In genomic region chr15:88664151-88664778, GRCh38 we compare ENCODE assay signal across 8 cellular contexts. TPM values are rescaled to one million over a fixed set of nuclear protein-coding genes. Genes with fewer than 3 reads are reported as not detected.
DNase-seq lines count a peak whose midpoint lies in the region; ATAC-seq and TF ChIP-seq lines count a peak whose summit lies in the region.

No MANE protein-coding gene starts in this region.

- intact Hi-C loops in Right ventricle myocardium superior (cut with DNase I): no loop called here
- intact Hi-C loops in right cardiac atrium (cut with DNase I): no loop called here

- DNase-seq in cardiac muscle cell (ENCODE audit: low read depth in 1 of 2, low spot score in 1 of 2): peak in 1 of 2 donors; percentile 38
- DNase-seq in Right ventricle myocardium superior: no peak
- peak; percentile 53 for DNase-seq in activated CD4-positive, alpha-beta memory T cell treated with anti-CD3 and anti-CD28 coated beads, Interleukin-2, amount 10 ng/mL, durations not matched to agents 7 days and 5 days
- no peak for DNase-seq in right cardiac atrium
- no peak for DNase-seq in upper lobe of left lung
- DNase-seq in NCI-H2227 treated with DMSO at 0.1 percent for 48 hours (lab: John Stamatoyannopoulos, UW): no peak

- no peaks in the 10 kb centered on the region for H3K4me1 ChIP-seq in cardiac muscle cell (ENCODE audit: low read depth)
- H3K4me1 ChIP-seq in right cardiac atrium (ENCODE audit: control insufficient read depth, insufficient read depth, low read length): no peaks in the 10 kb centered on the region
- H3K4me1 ChIP-seq in upper lobe of left lung: no peaks in the 10 kb centered on the region

- peak; percentile 7 for TF ChIP-seq CTCF in cardiac muscle cell (IDR thresholded peaks at IDR 0.05; ENCODE audit: low read depth, low read length)
- TF ChIP-seq CTCF in upper lobe of left lung (IDR thresholded peaks at IDR 0.05): peak in 5 of 6 experiments; percentile 27 to 59 (median 40)

- no peak overlapping the region for H3K27ac ChIP-seq in cardiac muscle cell
- no peak overlapping the region for H3K27ac ChIP-seq in right cardiac atrium (ENCODE audit: low read length)
- no peak overlapping the region for H3K27ac ChIP-seq in upper lobe of left lung

- H3K27ac Mint-ChIP-seq in activated CD4-positive, alpha-beta memory T cell treated with anti-CD3 and anti-CD28 coated beads, Interleukin-2, amount 10 ng/mL, durations not matched to agents 7 days and 5 days: no peak overlapping the region

- H3K9me3 ChIP-seq in cardiac muscle cell (ENCODE audit: low read depth): no peaks in the 10 kb centered on the region
- H3K9me3 ChIP-seq in right cardiac atrium (ENCODE audit: control insufficient read depth, low read length): no peaks in the 10 kb centered on the region
- H3K9me3 ChIP-seq in upper lobe of left lung: no peaks in the 10 kb centered on the region

- H3K36me3 ChIP-seq in cardiac muscle cell: no peaks in the 10 kb centered on the region
- no peaks in the 10 kb centered on the region for H3K36me3 ChIP-seq in upper lobe of left lung

- no peaks in the 10 kb centered on the region for H3K4me1 Mint-ChIP-seq in activated CD4-positive, alpha-beta memory T cell treated with anti-CD3 and anti-CD28 coated beads, Interleukin-2, amount 10 ng/mL, durations not matched to agents 7 days and 5 days

- TF ChIP-seq EP300 in upper lobe of left lung (IDR thresholded peaks at IDR 0.05): no peak

- no peak for ATAC-seq in Right ventricle myocardium superior (ENCODE audit: poor library complexity)
- peak; percentile 29 to 41 for ATAC-seq in right cardiac atrium
- ATAC-seq in upper lobe of left lung (ENCODE audit: low FRiP score in 2 of 2): peak in 1 of 2 donors; percentile 48
- no peak for ATAC-seq in GM19463 (IDR thresholded peaks at IDR 0.05; ENCODE audit: unreplicated experiment)
- no peak for ATAC-seq in HG02678 (IDR thresholded peaks at IDR 0.05; ENCODE audit: unreplicated experiment)

- 84% methylated on average over 7 of the region's 7 CpGs for WGBS in right cardiac atrium
- 85 to 88% methylated on average over 3 to 7 of the region's 7 CpGs for WGBS in upper lobe of left lung, 2 donors

- TF ChIP-seq POLR2A in upper lobe of left lung (IDR thresholded peaks at IDR 0.05): no peak

- no peak overlapping the region for H3K4me3 ChIP-seq in cardiac muscle cell
- no peak overlapping the region for H3K4me3 ChIP-seq in right cardiac atrium (ENCODE audit: low read length)
- no peak overlapping the region for H3K4me3 ChIP-seq in upper lobe of left lung

- peaks cover 5% of the 10 kb centered on the region for H3K36me3 Mint-ChIP-seq in activated CD4-positive, alpha-beta memory T cell treated with anti-CD3 and anti-CD28 coated beads, Interleukin-2, amount 10 ng/mL, durations not matched to agents 7 days and 5 days (ENCODE audit: low read depth)

- POLR2A ChIA-PET in activated CD4-positive, alpha-beta memory T cell treated with anti-CD3 and anti-CD28 coated beads, Interleukin-2, amount 10 ng/mL, durations not matched to agents 7 days and 5 days (lab: Charles Lee): interaction anchor here (1.0 to 1.7 kb wide), 4 partner anchors 8 to 186 kb away, joined by 3 to 5 read pairs (median 4); partner anchors contain the start of gene ISG20

- no peak overlapping the region for H3K4me3 Mint-ChIP-seq in activated CD4-positive, alpha-beta memory T cell treated with anti-CD3 and anti-CD28 coated beads, Interleukin-2, amount 10 ng/mL, durations not matched to agents 7 days and 5 days

- CTCF ChIA-PET in activated CD4-positive, alpha-beta memory T cell treated with anti-CD3 and anti-CD28 coated beads, Interleukin-2, amount 10 ng/mL, durations not matched to agents 7 days and 5 days (lab: Charles Lee): interaction anchor here (1.2 to 2.8 kb wide), 6 partner anchors 9 to 146 kb away, joined by 3 to 22 read pairs (median 5); no protein-coding TSS in a partner anchor

- peaks cover 14% of the 10 kb centered on the region for H3K27me3 Mint-ChIP-seq in activated CD4-positive, alpha-beta memory T cell treated with anti-CD3 and anti-CD28 coated beads, Interleukin-2, amount 10 ng/mL, durations not matched to agents 7 days and 5 days

- H3K27me3 ChIP-seq in cardiac muscle cell (no peaks in the 10 kb centered on the region), right cardiac atrium (ENCODE audit: control insufficient read depth, insufficient read depth) (no peaks in the 10 kb centered on the region), upper lobe of left lung (no peaks in the 10 kb centered on the region)

- H3K9me3 Mint-ChIP-seq in activated CD4-positive, alpha-beta memory T cell treated with anti-CD3 and anti-CD28 coated beads, Interleukin-2, amount 10 ng/mL, durations not matched to agents 7 days and 5 days: no peaks in the 10 kb centered on the region

RNA-seq across cellular contexts. Expression of gene ISG20, which starts 25.4 kb away (rescaled TPM):
- total RNA-seq in cardiac muscle cell (0.69 and 1.3 TPM in 2 replicates), Right ventricle myocardium superior (2.5 TPM), right cardiac atrium (1 to 10 TPM; 3.4 to 5.8 (median 4.7) TPM), upper lobe of left lung (100 to 1,000 TPM in 1 of 6 donors, 10 to 100 TPM in 5; 41.3 to 119 (median 67.0) TPM)
- polyA plus RNA-seq in cardiac muscle cell (not detected in 2 replicates), right cardiac atrium (5.3 TPM)
- total RNA-seq in activated CD4-positive, alpha-beta memory T cell treated with anti-CD3 and anti-CD28 coated beads, Interleukin-2, amount 10 ng/mL, durations not matched to agents 7 days and 5 days: 100 to 1,000 TPM; 337 to 338 TPM

RNA-seq across cellular contexts. Expression of gene AEN, which starts 43.1 kb away (rescaled TPM):
- total RNA-seq in cardiac muscle cell: 34.0 and 53.6 TPM in 2 replicates
- 19.7 and 20.9 TPM in 2 replicates for polyA plus RNA-seq in cardiac muscle cell
- 10.0 TPM for total RNA-seq in Right ventricle myocardium superior
- 10 to 100 TPM; 32.7 to 33.5 TPM for total RNA-seq in activated CD4-positive, alpha-beta memory T cell treated with anti-CD3 and anti-CD28 coated beads, Interleukin-2, amount 10 ng/mL, durations not matched to agents 7 days and 5 days
- 1 to 10 TPM; 4.0 to 9.5 (median 6.9) TPM for total RNA-seq in right cardiac atrium
- 4.1 TPM for polyA plus RNA-seq in right cardiac atrium
- 10 to 100 TPM in 5 of 6 donors, 1 to 10 TPM in 1; 7.5 to 37.6 (median 18.4) TPM for total RNA-seq in upper lobe of left lung

Comparison
In these comparisons a context has a peak if more than half of its experiments do, and no peak if none do; other contexts are left out.
1. ATAC-seq: peak in right cardiac atrium (2 of 2); none in Right ventricle myocardium superior (single experiment), GM19463 (single experiment) and HG02678 (single experiment).
2. RNA of gene ISG20, which starts 25.4 kb away (total RNA-seq): 337 to 338 TPM in activated CD4-positive, alpha-beta memory T cell treated with anti-CD3 and anti-CD28 coated beads, Interleukin-2, amount 10 ng/mL, durations not matched to agents 7 days and 5 days and 41.3 to 119 TPM in upper lobe of left lung; 3.4 to 5.8 TPM in right cardiac atrium, 2.5 TPM in Right ventricle myocardium superior (single experiment) and 0.69 to 1.3 TPM in cardiac muscle cell; every median in the first group is over 4 times any median in the second.